In the genomic region with DNA sequence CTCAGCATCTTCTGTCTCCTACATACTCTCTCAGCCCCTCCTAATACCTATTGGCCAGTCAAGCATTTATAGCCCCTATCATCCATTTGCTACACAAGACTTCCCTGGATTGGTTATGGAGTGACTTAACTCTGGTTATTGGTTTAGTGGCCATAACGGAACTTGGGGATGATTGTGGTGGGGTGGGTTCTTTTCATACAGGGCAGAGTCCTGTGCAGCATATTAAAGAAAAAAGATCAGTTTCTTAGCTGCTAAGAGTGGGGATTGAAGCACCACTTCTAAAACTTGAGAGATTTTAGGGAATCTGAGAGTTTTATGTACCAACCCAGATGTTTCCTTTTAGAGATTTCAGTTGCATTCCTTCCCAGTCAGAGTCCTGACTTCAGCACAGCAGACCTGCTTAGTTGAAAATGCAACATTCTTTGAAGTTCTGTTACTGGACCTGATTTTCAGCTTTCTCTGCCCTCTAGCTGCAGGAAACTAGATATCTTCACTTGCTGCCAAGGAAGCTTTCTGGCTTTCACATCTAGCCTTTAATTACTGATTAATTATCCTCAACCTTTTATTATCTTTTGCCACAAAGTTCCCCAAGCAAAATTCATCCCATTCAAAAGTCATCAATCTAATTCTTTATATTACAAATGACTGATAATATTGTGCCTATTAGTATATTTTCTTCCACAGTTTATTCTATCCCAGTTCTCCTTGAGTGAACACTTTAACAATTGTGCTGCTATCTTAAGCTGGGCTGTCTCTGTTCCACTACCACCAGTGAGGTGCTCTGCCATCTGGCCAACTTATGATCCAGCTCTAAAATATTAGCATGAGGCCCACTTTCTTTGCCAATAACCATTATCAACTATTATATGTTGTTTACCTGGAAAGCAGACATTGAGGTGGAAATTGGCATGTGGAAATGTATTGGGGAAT, we compare ENCODE assay signal across 9 cellular contexts.
DNase-seq lines count a peak whose midpoint lies in the region; ATAC-seq, FAIRE-seq and TF ChIP-seq lines count a peak whose summit lies in the region.
"Had no signal": no experiment of that assay in that cellular context is flagged by ENCODE, and none has a peak within 500 bp of the region (broad histone marks: within the 10 kb centered on the region; RNA-seq: fewer than 3 reads in every experiment).

No MANE protein-coding gene starts in this region.

- no peak overlapping the region for H2BK15ac ChIP-seq in H9 (ENCODE audit: low read depth, low read length)

- no peak overlapping the region for H3K4ac ChIP-seq in H9 (ENCODE audit: low read depth, low read length)

- no peak overlapping the region for H2BK5ac ChIP-seq in H9 (ENCODE audit: insufficient read length, low read length)

- TF ChIP-seq POLR2A in uterus (IDR thresholded peaks at IDR 0.05) = no peak

- H3K36me3 ChIP-seq in SK-N-MC (ENCODE audit: insufficient read depth, low read length) (no peaks in the 10 kb centered on the region), uterus (no peaks in the 10 kb centered on the region)

- no peaks in the 10 kb centered on the region for H3K79me2 ChIP-seq in H9 (ENCODE audit: insufficient read depth, low read length)

- H2BK120ac ChIP-seq in H9 (ENCODE audit: low read depth, low read length, poor library complexity, severe bottlenecking) = no peak overlapping the region

- H3K27ac Mint-ChIP-seq in H9 = peak overlapping the region in 2 of 3 experiments; percentile 5 to 88; a peak in 4 of 7 replicates

- no peaks in the 10 kb centered on the region for H3K23me2 ChIP-seq in H9 (ENCODE audit: insufficient read length, low read depth, low read length, poor library complexity, severe bottlenecking)

- intact Hi-C loops in uterus (cut with DNase I; ENCODE audit: low total_unique reads) = no loop called here

- no peak overlapping the region for H3K14ac ChIP-seq in H9 (ENCODE audit: insufficient read depth, low read length)

- H3K4me3 ChIP-seq in SK-N-MC = peak overlapping the region; percentile 49
- no peak overlapping the region for H3K4me3 ChIP-seq in uterus

- no peak overlapping the region for H3K23ac ChIP-seq in H9 (ENCODE audit: insufficient read length, low read depth, low read length)

- H3K9ac ChIP-seq in H9 (ENCODE audit: extremely low read depth, insufficient read length, low read length) (no peak overlapping the region), SK-N-MC (ENCODE audit: insufficient read length) (no peak overlapping the region)

- DNase-seq in Ammon's horn (ENCODE audit: low spot score) (peak; percentile 85), H9 (peak; percentile 39), SK-N-MC (ENCODE audit: low read depth, low spot score) (peak; percentile 72), inferior parietal cortex (ENCODE audit: extremely low spot score) (peak; percentile 68), urothelium cell line (ENCODE audit: low spot score) (no peak), uterus (no peak), NCI-H345 treated with DMSO at 0.1 percent for 48 hours (lab: John Stamatoyannopoulos, UW; ENCODE audit: unreplicated experiment) (no peak)

- TF ChIP-seq CTCF in H9 (conservative IDR thresholded peaks at IDR 0.05) (peak; percentile 69), uterus (IDR thresholded peaks at IDR 0.05) (peak in 2 of 4 experiments; percentile 12 to 32)

- no peak overlapping the region for H2BK12ac ChIP-seq in H9 (ENCODE audit: insufficient read length, low read depth, low read length)

- H3K27ac ChIP-seq in H9 (ENCODE audit: insufficient read length, low read depth, low read length) (no peak overlapping the region), SK-N-MC (peak overlapping the region; percentile 84), uterus (no peak overlapping the region)

- H3T11ph ChIP-seq in H9 (ENCODE audit: low read length) = no peak overlapping the region

- H3K27me3 ChIP-seq in H9 (ENCODE audit: insufficient read depth, low read length) = no peaks in the 10 kb centered on the region
- H3K27me3 ChIP-seq in uterus = no peaks in the 10 kb centered on the region

- H4K91ac ChIP-seq in H9 (ENCODE audit: insufficient read length, low read depth, low read length) = no peak overlapping the region

- no peaks in the 10 kb centered on the region for H3K4me1 ChIP-seq in H9 (ENCODE audit: insufficient read depth, low read length)
- H3K4me1 ChIP-seq in uterus = no peaks in the 10 kb centered on the region

- no CpG with 5 or more reads among the region's 1 CpG for WGBS in H9 (ENCODE audit: extremely low coverage, insufficient read length, low lambda C conversion rate)

- no peak overlapping the region for H3K4me2 ChIP-seq in H9 (ENCODE audit: insufficient read depth, insufficient read length, low read length)

- no peak for ATAC-seq in GM18502 (IDR thresholded peaks at IDR 0.05; ENCODE audit: poor library complexity, unreplicated experiment)

- peaks cover 16 to 17% of the 10 kb centered on the region in 2 experiments; a peak in 4 of 5 replicates for H3K9me3 Mint-ChIP-seq in H9
- H3K9me3 Mint-ChIP-seq: central memory CD8-positive, alpha-beta T cell had no signal

- H3K56ac ChIP-seq in H9 (ENCODE audit: insufficient read length, low read depth, low read length) = no peak overlapping the region

- no peaks in the 10 kb centered on the region for H4K20me1 ChIP-seq in H9 (ENCODE audit: control insufficient read depth, insufficient read depth, insufficient read length)

- no peak for FAIRE-seq in urothelium cell line (lab: Jason Lieb, UNC)

- H3K4me1 Mint-ChIP-seq in H9 = peaks cover 10 to 12% of the 10 kb centered on the region in 2 experiments
- H3K4me1 Mint-ChIP-seq: central memory CD8-positive, alpha-beta T cell had no signal

- H3K4me3 Mint-ChIP-seq in H9 = no peak overlapping the region
- H3K4me3 Mint-ChIP-seq: central memory CD8-positive, alpha-beta T cell had no signal

- H3K9me3 ChIP-seq in H9 (ENCODE audit: control insufficient read depth, low read depth, low read length) (no peaks in the 10 kb centered on the region), SK-N-MC (ENCODE audit: low read depth, low read length) (no peaks in the 10 kb centered on the region), uterus (no peaks in the 10 kb centered on the region)

- H3K36me3 Mint-ChIP-seq in H9 (ENCODE audit: insufficient read depth in 1 of 3, low read depth in 3 of 3) = peaks cover 6 to 13% (median 8%) of the 10 kb centered on the region in 3 experiments; a peak in 5 of 7 replicates

- no peaks in the 10 kb centered on the region for H3K79me1 ChIP-seq in H9 (ENCODE audit: insufficient read depth, low read depth, low read length, poor library complexity, severe bottlenecking)

- H4K8ac ChIP-seq in H9 (replicated peaks; ENCODE audit: insufficient read length, low read depth, low read length) = no peak overlapping the region

- no peaks in the 10 kb centered on the region for H3K27me3 Mint-ChIP-seq in H9 (ENCODE audit: low read depth)
- H3K27me3 Mint-ChIP-seq: central memory CD8-positive, alpha-beta T cell had no signal

- no peak overlapping the region for H2AK5ac ChIP-seq in H9 (ENCODE audit: insufficient read length, low read length)

- H3K18ac ChIP-seq in H9 (ENCODE audit: insufficient read length, low read depth, low read length) = no peak overlapping the region

- H4K5ac ChIP-seq in H9 (ENCODE audit: insufficient read length, low read depth, low read length) = no peak overlapping the region

- H2AFZ ChIP-seq in H9 (ENCODE audit: low read length) = no peak overlapping the region

- H2BK20ac ChIP-seq in H9 (ENCODE audit: low read depth, low read length, poor library complexity, severe bottlenecking) = no peak overlapping the region

Comparison
In these comparisons a context has a peak if more than half of its experiments do, and no peak if none do; other contexts are left out.
1. DNase-seq: peak in Ammon's horn (single experiment), H9 (single experiment), SK-N-MC (single experiment) and inferior parietal cortex (single experiment); none in urothelium cell line (single experiment), uterus (0 of 2) and NCI-H345 treated with DMSO at 0.1 percent for 48 hours (single experiment).